ENCODE assay signal across 25 cellular contexts in genomic region chr6:169233181-169233580, GRCh38. TPM values are rescaled to one million over a fixed set of nuclear protein-coding genes. Genes with fewer than 3 reads are reported as not detected.
"Had no signal": no experiment of that assay in that cellular context is flagged by ENCODE, and none has a peak within 500 bp of the region (broad histone marks: within the 10 kb centered on the region; RNA-seq: fewer than 3 reads in every experiment).

No MANE protein-coding gene starts in this region.

- DNase-seq: activated CD4-positive, alpha-beta memory T cell treated with anti-CD3 and anti-CD28 coated beads for 36 hours; activated CD4-positive, alpha-beta T cell treated with anti-CD3 and anti-CD28 coated beads, Interleukin-2, amount 10 ng/mL, durations not matched to agents 7 days and 5 days; activated CD4-positive, CD25-positive, alpha-beta regulatory T cell; activated effector memory CD4-positive, alpha-beta T cell treated with Interleukin-2 at 50 U/mL for 16 hours; activated naive CD4-positive, alpha-beta T cell; activated T-cell treated with anti-CD3 and anti-CD28 coated beads, Interleukin-2, amount 50 U/mL, for 24 hours; MG63; MV-4-11; NCI-H1092 treated with DMSO at 0.1 percent for 48 hours; NCI-H1417 treated with DMSO at 0.1 percent for 48 hours; NCI-H1694; NCI-H2029 treated with DMSO at 0.1 percent for 48 hours; NCI-H345; NCI-H510A; NCI-H526 treated with DMSO at 0.1 percent for 48 hours; NCI-H82; SIG-M5; T-helper 17 cell had no signal

- H3K9ac ChIP-seq: KMS-11 had no signal

- H3K4me3 ChIP-seq: breast epithelium, MG63 had no signal

- H3K27me3 ChIP-seq: breast epithelium, MG63 had no signal

- H3K36me3 ChIP-seq: breast epithelium had no signal

- H3K27ac Mint-ChIP-seq: activated CD4-positive, alpha-beta memory T cell treated with anti-CD3 and anti-CD28 coated beads for 36 hours; activated CD4-positive, alpha-beta T cell treated with anti-CD3 and anti-CD28 coated beads, Interleukin-2, amount 10 ng/mL, durations not matched to agents 7 days and 5 days; activated naive CD4-positive, alpha-beta T cell treated with anti-CD3 and anti-CD28 coated beads, Interleukin-2, amount 50 U/mL, for 24 hours; activated T-cell treated with anti-CD3 and anti-CD28 coated beads, Interleukin-2, amount 50 U/mL, for 24 hours; activated T-helper 1 cell treated with anti-CD3 and anti-CD28 coated beads, Interleukin-12 subunit alpha, Interleukin-12 subunit beta, Interleukin-2, Interleukin-4 antibody, amounts not matched to agents 30 ng/mL and 10 ng/mL and 1 ng/mL, durations not matched to agents 14 hours and 24 hours and 36 hours; T-helper 17 cell had no signal

- H3K36me3 Mint-ChIP-seq: activated CD4-positive, alpha-beta memory T cell treated with anti-CD3 and anti-CD28 coated beads for 36 hours; activated naive CD4-positive, alpha-beta T cell treated with anti-CD3 and anti-CD28 coated beads, Interleukin-2, amount 50 U/mL, for 24 hours had no signal

- H3K4me1 Mint-ChIP-seq: activated CD4-positive, alpha-beta T cell treated with anti-CD3 and anti-CD28 coated beads, Interleukin-2, amount 10 ng/mL, durations not matched to agents 7 days and 5 days; activated naive CD4-positive, alpha-beta T cell treated with anti-CD3 and anti-CD28 coated beads, Interleukin-2, amount 50 U/mL, for 24 hours; T-helper 17 cell had no signal

- H3K4me3 Mint-ChIP-seq: activated CD4-positive, alpha-beta memory T cell treated with anti-CD3 and anti-CD28 coated beads for 36 hours; activated CD4-positive, alpha-beta T cell treated with anti-CD3 and anti-CD28 coated beads, Interleukin-2, amount 10 ng/mL, durations not matched to agents 7 days and 5 days; activated naive CD4-positive, alpha-beta T cell treated with anti-CD3 and anti-CD28 coated beads, Interleukin-2, amount 50 U/mL, for 24 hours; activated T-cell treated with anti-CD3 and anti-CD28 coated beads, Interleukin-2, amount 50 U/mL, for 24 hours; activated T-helper 1 cell treated with anti-CD3 and anti-CD28 coated beads, Interleukin-12 subunit alpha, Interleukin-12 subunit beta, Interleukin-2, Interleukin-4 antibody, amounts not matched to agents 30 ng/mL and 10 ng/mL and 1 ng/mL, durations not matched to agents 14 hours and 24 hours and 36 hours; T-helper 17 cell had no signal

- H3K4me1 ChIP-seq: breast epithelium had no signal

- H3K9me3 ChIP-seq: breast epithelium, MG63 had no signal

- H3K27ac ChIP-seq: breast epithelium, KMS-11, VCaP had no signal

- ATAC-seq: T-helper 17 cell had no signal

- H3K27me3 Mint-ChIP-seq: activated CD4-positive, alpha-beta memory T cell treated with anti-CD3 and anti-CD28 coated beads for 36 hours; activated CD4-positive, alpha-beta T cell treated with anti-CD3 and anti-CD28 coated beads, Interleukin-2, amount 10 ng/mL, durations not matched to agents 7 days and 5 days; activated T-cell treated with anti-CD3 and anti-CD28 coated beads, Interleukin-2, amount 50 U/mL, for 24 hours; T-helper 17 cell had no signal

- H3K4me2 ChIP-seq: KMS-11 had no signal

RNA-seq across cellular contexts. Expression of gene THBS2, which starts 20.5 kb away (rescaled TPM):
- total RNA-seq: activated CD4-positive, alpha-beta memory T cell treated with anti-CD3 and anti-CD28 coated beads for 36 hours; activated CD4-positive, alpha-beta T cell treated with anti-CD3 and anti-CD28 coated beads, Interleukin-2, amount 10 ng/mL, durations not matched to agents 7 days and 5 days; activated CD8-positive, alpha-beta memory T cell treated with anti-CD3 and anti-CD28 coated beads for 36 hours; activated T-helper 1 cell treated with anti-CD3 and anti-CD28 coated beads, Interleukin-12 subunit alpha, Interleukin-12 subunit beta, Interleukin-2, Interleukin-4 antibody, amounts not matched to agents 30 ng/mL and 10 ng/mL and 1 ng/mL, durations not matched to agents 14 hours and 24 hours and 36 hours; OCI-LY7; T-helper 17 cell had no signal
